ENCODE assay signal across 38 cellular contexts in the genomic region with DNA sequence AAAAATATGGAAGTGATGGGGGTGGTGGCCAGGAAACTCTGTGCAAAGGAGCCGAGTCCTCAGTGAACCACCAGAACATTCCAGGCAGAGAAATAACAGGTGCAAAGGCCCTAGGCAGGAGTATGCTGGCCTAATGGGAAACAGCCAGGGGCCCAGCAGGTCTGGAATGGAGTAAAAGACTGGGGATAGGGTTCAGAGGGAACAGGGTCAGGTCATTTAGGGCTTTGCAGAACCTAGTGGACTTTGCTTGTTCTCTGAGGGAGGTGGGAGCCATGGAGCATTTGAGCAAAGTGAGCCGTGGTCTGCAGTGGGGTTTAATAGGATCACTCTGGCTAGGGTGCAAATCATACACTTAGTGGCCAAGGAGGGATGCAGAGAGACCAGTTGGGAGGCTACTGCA. TPM values are rescaled to one million over a fixed set of nuclear protein-coding genes. Genes with fewer than 3 reads are reported as not detected.
"Had no signal": no experiment of that assay in that cellular context is flagged by ENCODE, and none has a peak within 500 bp of the region (broad histone marks: within the 10 kb centered on the region; RNA-seq: fewer than 3 reads in every experiment).

No MANE protein-coding gene starts in this region.

- DNase-seq: activated B cell treated with CpG ODN at 0.5 μM for 24 hours; activated CD4-positive, alpha-beta memory T cell treated with anti-CD3 and anti-CD28 coated beads for 36 hours; activated CD4-positive, alpha-beta T cell treated with anti-CD3 and anti-CD28 coated beads for 4 hours; activated CD4-positive, alpha-beta T cell treated with anti-CD3 and anti-CD28 coated beads, Interleukin-2, amount 10 ng/mL, durations not matched to agents 24 days and 14 days; activated CD4-positive, alpha-beta T cell treated with anti-CD3 and anti-CD28 coated beads, Interleukin-2, amount 50 U/mL, for 1 hour; activated CD4-positive, alpha-beta T cell treated with anti-CD3 and anti-CD28 coated beads, Interleukin-2, amount 50 U/mL, for 4 hours; activated CD4-positive, CD25-positive, alpha-beta regulatory T cell treated with anti-CD3 and anti-CD28 coated beads, Interleukin-2, amount 50 U/mL, for 72 hours; activated CD8-positive, alpha-beta memory T cell treated with anti-CD3 and anti-CD28 coated beads for 24 hours; activated CD8-positive, alpha-beta memory T cell treated with anti-CD3 and anti-CD28 coated beads, Interleukin-2, amount 10 ng/mL, durations not matched to agents 7 days and 5 days; activated CD8-positive, alpha-beta memory T cell treated with anti-CD3 and anti-CD28 coated beads, Interleukin-2, amount 50 U/mL, for 48 hours; activated CD8-positive, alpha-beta T cell treated with anti-CD3 and anti-CD28 coated beads, Interleukin-2, amount 10 ng/mL, durations not matched to agents 7 days and 5 days; activated effector memory CD4-positive, alpha-beta T cell treated with Interleukin-2 at 50 U/mL for 16 hours; activated gamma-delta T cell; activated naive CD4-positive, alpha-beta T cell treated with anti-CD3 and anti-CD28 coated beads, Interleukin-2, amount 10 ng/mL, durations not matched to agents 7 days and 5 days; activated naive CD4-positive, alpha-beta T cell treated with Interleukin-2 at 50 U/mL for 16 hours; activated naive CD8-positive, alpha-beta T cell treated with anti-CD3 and anti-CD28 coated beads, Interleukin-2, amount 10 ng/mL, durations not matched to agents 7 days and 5 days; activated naive CD8-positive, alpha-beta T cell treated with anti-CD3 and anti-CD28 coated beads, Interleukin-2, amount 50 U/mL, for 24 hours; activated T-cell treated with anti-CD3 and anti-CD28 coated beads, Interleukin-2, amount 50 U/mL, for 24 hours; activated T-cell treated with anti-CD3 and anti-CD28 coated beads, Interleukin-2, amount 50 U/mL, for 48 hours; amygdala; anterior cingulate cortex; caudate nucleus; cerebellar nuclear complex; T-helper 1 cell; T-helper 2 cell; T-helper 9 cell had no signal

- H3K4me1 ChIP-seq: ascending aorta had no signal

- H3K4me1 Mint-ChIP-seq: activated B cell treated with CpG ODN at 0.5 μM for 24 hours; activated CD4-positive, alpha-beta T cell treated with anti-CD3 and anti-CD28 coated beads, Interleukin-2, amount 10 ng/mL, durations not matched to agents 24 days and 14 days; activated CD8-positive, alpha-beta memory T cell treated with anti-CD3 and anti-CD28 coated beads, Interleukin-2, amount 10 ng/mL, durations not matched to agents 7 days and 5 days; activated naive CD4-positive, alpha-beta T cell treated with anti-CD3 and anti-CD28 coated beads, Interleukin-2, amount 10 ng/mL, durations not matched to agents 7 days and 5 days; activated naive CD4-positive, alpha-beta T cell treated with anti-CD3 and anti-CD28 coated beads, Interleukin-2, amount 50 U/mL, for 24 hours; activated naive CD8-positive, alpha-beta T cell treated with anti-CD3 and anti-CD28 coated beads, Interleukin-2, amount 10 ng/mL, durations not matched to agents 7 days and 5 days; activated naive CD8-positive, alpha-beta T cell treated with anti-CD3 and anti-CD28 coated beads, Interleukin-2, amount 50 U/mL, for 24 hours; brain; central memory CD8-positive, alpha-beta T cell had no signal

- H3K4me3 ChIP-seq: ascending aorta, cardiac muscle cell had no signal

- H3K27ac Mint-ChIP-seq: activated B cell treated with CpG ODN at 0.5 μM for 24 hours; activated CD4-positive, alpha-beta memory T cell treated with anti-CD3 and anti-CD28 coated beads for 36 hours; activated CD4-positive, alpha-beta T cell treated with anti-CD3 and anti-CD28 coated beads, Interleukin-2, amount 10 ng/mL, durations not matched to agents 24 days and 14 days; activated CD8-positive, alpha-beta memory T cell treated with anti-CD3 and anti-CD28 coated beads, Interleukin-2, amount 10 ng/mL, durations not matched to agents 7 days and 5 days; activated CD8-positive, alpha-beta T cell treated with anti-CD3 and anti-CD28 coated beads, Interleukin-2, amount 10 ng/mL, durations not matched to agents 7 days and 5 days; activated naive CD4-positive, alpha-beta T cell treated with anti-CD3 and anti-CD28 coated beads, Interleukin-2, amount 10 ng/mL, durations not matched to agents 7 days and 5 days; activated naive CD4-positive, alpha-beta T cell treated with anti-CD3 and anti-CD28 coated beads, Interleukin-2, amount 50 U/mL, for 24 hours; activated naive CD8-positive, alpha-beta T cell; activated naive CD8-positive, alpha-beta T cell treated with anti-CD3 and anti-CD28 coated beads, Interleukin-2, amount 10 ng/mL, durations not matched to agents 7 days and 5 days; activated naive CD8-positive, alpha-beta T cell treated with anti-CD3 and anti-CD28 coated beads, Interleukin-2, amount 50 U/mL, for 24 hours; activated T-cell treated with anti-CD3 and anti-CD28 coated beads, Interleukin-2, amount 50 U/mL, for 24 hours; activated T-helper 2 cell treated with anti-CD3 and anti-CD28 coated beads, Interferon-gamma antibody, Interleukin-2, Interleukin-4, amounts not matched to agents 10 μg/mL and 5 μg/mL and 100 μg/mL, durations not matched to agents 14 hours and 24 hours and 36 hours; brain; T-helper 1 cell treated with Interleukin-12 subunit alpha and Interleukin-12 subunit beta and Interleukin-4 antibody, amounts not matched to agents 30 μg/mL and 1 μg/mL, for 36 hours; T-helper 2 cell treated with Interferon-gamma antibody and Interleukin-4, amounts not matched to agents 5 μg/mL and 100 μg/mL, for 36 hours had no signal

- ATAC-seq: activated CD8-positive, alpha-beta memory T cell treated with anti-CD3 and anti-CD28 coated beads, Interleukin-2, amount 10 ng/mL, durations not matched to agents 7 days and 5 days; activated CD8-positive, alpha-beta T cell treated with anti-CD3 and anti-CD28 coated beads, Interleukin-2, amount 10 ng/mL, durations not matched to agents 7 days and 5 days; activated naive CD8-positive, alpha-beta T cell treated with anti-CD3 and anti-CD28 coated beads, Interleukin-2, amount 50 U/mL, for 24 hours had no signal

- H3K4me3 Mint-ChIP-seq: activated B cell treated with CpG ODN at 0.5 μM for 24 hours; activated CD4-positive, alpha-beta memory T cell treated with anti-CD3 and anti-CD28 coated beads for 36 hours; activated CD4-positive, alpha-beta T cell treated with anti-CD3 and anti-CD28 coated beads, Interleukin-2, amount 10 ng/mL, durations not matched to agents 24 days and 14 days; activated CD8-positive, alpha-beta memory T cell treated with anti-CD3 and anti-CD28 coated beads, Interleukin-2, amount 10 ng/mL, durations not matched to agents 7 days and 5 days; activated CD8-positive, alpha-beta T cell treated with anti-CD3 and anti-CD28 coated beads, Interleukin-2, amount 10 ng/mL, durations not matched to agents 7 days and 5 days; activated naive CD4-positive, alpha-beta T cell treated with anti-CD3 and anti-CD28 coated beads, Interleukin-2, amount 10 ng/mL, durations not matched to agents 7 days and 5 days; activated naive CD4-positive, alpha-beta T cell treated with anti-CD3 and anti-CD28 coated beads, Interleukin-2, amount 50 U/mL, for 24 hours; activated naive CD8-positive, alpha-beta T cell; activated naive CD8-positive, alpha-beta T cell treated with anti-CD3 and anti-CD28 coated beads, Interleukin-2, amount 10 ng/mL, durations not matched to agents 7 days and 5 days; activated naive CD8-positive, alpha-beta T cell treated with anti-CD3 and anti-CD28 coated beads, Interleukin-2, amount 50 U/mL, for 24 hours; activated T-cell treated with anti-CD3 and anti-CD28 coated beads, Interleukin-2, amount 50 U/mL, for 24 hours; brain; central memory CD8-positive, alpha-beta T cell; T-helper 1 cell treated with Interleukin-12 subunit alpha and Interleukin-12 subunit beta and Interleukin-4 antibody, amounts not matched to agents 30 μg/mL and 1 μg/mL, for 36 hours; T-helper 2 cell treated with Interferon-gamma antibody and Interleukin-4, amounts not matched to agents 5 μg/mL and 100 μg/mL, for 36 hours had no signal

- H3K27ac ChIP-seq: ascending aorta, cardiac muscle cell, VCaP had no signal

- H3K27me3 Mint-ChIP-seq: activated CD4-positive, alpha-beta T cell treated with anti-CD3 and anti-CD28 coated beads, Interleukin-2, amount 10 ng/mL, durations not matched to agents 24 days and 14 days; activated naive CD4-positive, alpha-beta T cell treated with anti-CD3 and anti-CD28 coated beads, Interleukin-2, amount 10 ng/mL, durations not matched to agents 7 days and 5 days; activated naive CD4-positive, alpha-beta T cell treated with anti-CD3 and anti-CD28 coated beads, Interleukin-2, amount 50 U/mL, for 24 hours; activated naive CD8-positive, alpha-beta T cell treated with anti-CD3 and anti-CD28 coated beads, Interleukin-2, amount 10 ng/mL, durations not matched to agents 7 days and 5 days; activated naive CD8-positive, alpha-beta T cell treated with anti-CD3 and anti-CD28 coated beads, Interleukin-2, amount 50 U/mL, for 24 hours had no signal

- FAIRE-seq: TTC549 had no signal

- H3K36me3 ChIP-seq: ascending aorta, cardiac muscle cell had no signal

- H3K9me3 ChIP-seq: ascending aorta had no signal

- H3K27me3 ChIP-seq: ascending aorta, cardiac muscle cell had no signal

- H3K9me3 Mint-ChIP-seq: activated B cell treated with CpG ODN at 0.5 μM for 24 hours; activated CD4-positive, alpha-beta memory T cell treated with anti-CD3 and anti-CD28 coated beads for 36 hours; activated CD4-positive, alpha-beta T cell treated with anti-CD3 and anti-CD28 coated beads, Interleukin-2, amount 10 ng/mL, durations not matched to agents 24 days and 14 days; activated naive CD4-positive, alpha-beta T cell treated with anti-CD3 and anti-CD28 coated beads, Interleukin-2, amount 10 ng/mL, durations not matched to agents 7 days and 5 days; activated naive CD8-positive, alpha-beta T cell treated with anti-CD3 and anti-CD28 coated beads, Interleukin-2, amount 10 ng/mL, durations not matched to agents 7 days and 5 days; activated naive CD8-positive, alpha-beta T cell treated with anti-CD3 and anti-CD28 coated beads, Interleukin-2, amount 50 U/mL, for 24 hours; central memory CD8-positive, alpha-beta T cell; T-helper 2 cell treated with Interferon-gamma antibody and Interleukin-4, amounts not matched to agents 5 μg/mL and 100 μg/mL, for 36 hours had no signal

- H3K36me3 Mint-ChIP-seq: activated CD4-positive, alpha-beta memory T cell treated with anti-CD3 and anti-CD28 coated beads for 36 hours; activated CD8-positive, alpha-beta memory T cell treated with anti-CD3 and anti-CD28 coated beads, Interleukin-2, amount 10 ng/mL, durations not matched to agents 7 days and 5 days; activated naive CD4-positive, alpha-beta T cell treated with anti-CD3 and anti-CD28 coated beads, Interleukin-2, amount 10 ng/mL, durations not matched to agents 7 days and 5 days; activated naive CD4-positive, alpha-beta T cell treated with anti-CD3 and anti-CD28 coated beads, Interleukin-2, amount 50 U/mL, for 24 hours; activated naive CD8-positive, alpha-beta T cell; activated naive CD8-positive, alpha-beta T cell treated with anti-CD3 and anti-CD28 coated beads, Interleukin-2, amount 10 ng/mL, durations not matched to agents 7 days and 5 days; brain had no signal

RNA-seq across cellular contexts. Expression of gene CRYBB3, which starts 8.7 kb away (rescaled TPM):
- total RNA-seq: activated B cell treated with CpG ODN at 0.5 μM for 24 hours; activated CD8-positive, alpha-beta T cell treated with anti-CD3 and anti-CD28 coated beads, Interleukin-2, amount 10 ng/mL, durations not matched to agents 7 days and 5 days; ascending aorta; bronchial epithelial cell; cardiac muscle cell had no signal

RNA-seq across cellular contexts. Expression of gene CRYBB2, which starts 11.1 kb away (rescaled TPM):
- total RNA-seq: activated B cell treated with CpG ODN at 0.5 μM for 24 hours; activated CD4-positive, alpha-beta memory T cell treated with anti-CD3 and anti-CD28 coated beads for 36 hours; activated CD4-positive, alpha-beta T cell treated with anti-CD3 and anti-CD28 coated beads, Interleukin-2, amount 10 ng/mL, durations not matched to agents 24 days and 14 days; activated CD8-positive, alpha-beta memory T cell treated with anti-CD3 and anti-CD28 coated beads, Interleukin-2, amount 10 ng/mL, durations not matched to agents 7 days and 5 days; activated CD8-positive, alpha-beta T cell treated with anti-CD3 and anti-CD28 coated beads, Interleukin-2, amount 10 ng/mL, durations not matched to agents 7 days and 5 days; activated naive CD8-positive, alpha-beta T cell treated with anti-CD3 and anti-CD28 coated beads, Interleukin-2, amount 10 ng/mL, durations not matched to agents 7 days and 5 days; activated T-helper 2 cell treated with anti-CD3 and anti-CD28 coated beads, Interferon-gamma antibody, Interleukin-2, Interleukin-4, amounts not matched to agents 10 μg/mL and 5 μg/mL and 100 μg/mL, durations not matched to agents 14 hours and 24 hours and 36 hours; ascending aorta; bronchial epithelial cell; cardiac muscle cell had no signal
- polyA plus RNA-seq: cardiac muscle cell had no signal
